ENCODE assay signal across 10 cellular contexts in the genomic region with DNA sequence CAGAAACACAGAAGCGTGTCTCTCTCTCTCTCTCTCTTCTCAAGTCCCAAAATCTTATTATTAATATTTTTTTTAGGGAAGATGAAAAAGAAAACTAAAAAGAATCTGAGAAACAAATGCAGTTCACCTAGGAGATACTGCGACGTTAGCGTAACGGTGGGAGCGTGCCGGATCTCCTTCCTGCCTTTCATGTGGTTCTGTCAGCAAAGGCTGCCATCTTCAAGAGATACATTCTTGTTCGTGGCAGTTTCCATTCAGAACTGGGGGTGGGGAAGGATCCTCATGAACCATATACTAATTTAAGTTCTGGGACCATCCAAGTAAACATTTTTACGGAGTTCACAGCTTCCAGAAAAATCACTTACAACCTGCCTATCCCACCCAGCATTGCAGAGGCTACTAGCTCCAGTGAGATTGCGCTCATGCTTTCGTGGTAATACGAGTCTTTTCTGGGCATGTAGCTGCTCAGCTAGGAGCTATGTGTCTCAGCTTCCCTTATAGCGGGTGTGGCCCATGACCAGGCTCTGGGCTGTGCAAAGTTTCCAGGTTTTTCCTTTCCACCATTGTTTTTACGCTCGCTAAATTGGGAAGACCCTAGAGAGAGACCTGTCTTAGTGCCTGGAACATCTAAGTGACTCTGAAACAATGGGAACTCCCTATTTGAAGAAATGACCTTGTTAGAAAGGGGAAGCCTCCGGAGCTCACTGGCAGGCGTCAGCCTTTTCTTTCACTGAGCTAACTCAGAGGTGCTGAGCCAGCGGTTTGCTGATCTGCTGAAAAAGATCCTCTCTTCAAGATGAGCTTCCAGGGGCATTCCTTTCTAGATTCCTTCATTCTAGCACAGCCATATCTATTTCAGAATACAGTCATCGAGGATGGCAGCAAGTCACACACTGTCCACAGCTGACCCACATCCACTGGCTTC. TPM values are rescaled to one million over a fixed set of nuclear protein-coding genes. Genes with fewer than 3 reads are reported as not detected.
A peak's percentile ranks its signal among the peaks of the same experiment; 100 is the strongest.
DNase-seq lines count a peak whose midpoint lies in the region; ATAC-seq and TF ChIP-seq lines count a peak whose summit lies in the region.
"Had no signal": no experiment of that assay in that cellular context is flagged by ENCODE, and none has a peak within 500 bp of the region (broad histone marks: within the 10 kb centered on the region; RNA-seq: fewer than 3 reads in every experiment).

No MANE protein-coding gene starts in this region.

- H3K27ac ChIP-seq in mesenchymal stem cell (ENCODE audit: low read length, poor library complexity, severe bottlenecking) (no peak overlapping the region), testis (no peak overlapping the region)

- H3K9ac ChIP-seq in mesenchymal stem cell (ENCODE audit: low read length): no peak overlapping the region

- no peak overlapping the region for H3K14ac ChIP-seq in mesenchymal stem cell (ENCODE audit: low read length in 2 of 2)

- H3K9me3 ChIP-seq in mesenchymal stem cell (ENCODE audit: control insufficient read depth, low read length) (no peaks in the 10 kb centered on the region), testis (no peaks in the 10 kb centered on the region)

- peak; percentile 7 for DNase-seq in SKM-1 treated with dmso at 0.1 percent for 144 hours (lab: John Stamatoyannopoulos, UW; ENCODE audit: unreplicated experiment)
- no peak for DNase-seq in SKM-1 (lab: John Stamatoyannopoulos, UW; ENCODE audit: unreplicated experiment)
- DNase-seq in activated gamma-delta T cell treated with anti-CD3 and anti-CD28 coated beads, Interleukin-2, amount 50 U/mL, for 16 hours (ENCODE audit: low read depth): peak; percentile 52
- no peak for DNase-seq in mesenchymal stem cell
- DNase-seq in testis: peak; percentile 56
- no peak for DNase-seq in ACHN
- DNase-seq in NCI-H774 (lab: John Stamatoyannopoulos, UW): no peak
- DNase-seq: glutamatergic neuron had no signal

- no peak overlapping the region for H2BK5ac ChIP-seq in mesenchymal stem cell (ENCODE audit: low read depth, low read length, poor library complexity, severe bottlenecking)

- no peak overlapping the region for H3K4ac ChIP-seq in mesenchymal stem cell (ENCODE audit: low read depth in 1 of 2, low read length in 2 of 2)

- peaks cover 3 to 4% of the 10 kb centered on the region in 2 experiments for H3K27me3 ChIP-seq in mesenchymal stem cell (ENCODE audit: control insufficient read depth in 1 of 2, insufficient read depth in 1 of 2, low read length in 2 of 2)
- H3K27me3 ChIP-seq in testis: no peaks in the 10 kb centered on the region

- no peak overlapping the region for H2BK120ac ChIP-seq in mesenchymal stem cell (ENCODE audit: low read depth, low read length)

- H2AFZ ChIP-seq in mesenchymal stem cell (ENCODE audit: low read depth, low read length): no peak overlapping the region

- TF ChIP-seq CTCF in testis (IDR thresholded peaks at IDR 0.05): no peak

- no peak for ATAC-seq in GM18519 (IDR thresholded peaks at IDR 0.05; ENCODE audit: low FRiP score, unreplicated experiment)

- intact Hi-C loops in testis (cut with DNase I; ENCODE audit: low total_unique reads): no loop called here

- H3K4me3 ChIP-seq in mesenchymal stem cell (ENCODE audit: insufficient read depth in 1 of 2, low read depth in 1 of 2, low read length in 2 of 2): no peak overlapping the region
- peak overlapping the region in 1 of 2 donors; percentile 2 for H3K4me3 ChIP-seq in testis

- peak overlapping the region; percentile 4 for H2BK15ac ChIP-seq in mesenchymal stem cell (ENCODE audit: low read depth, poor library complexity, severe bottlenecking)

- no peak overlapping the region for H2AK5ac ChIP-seq in mesenchymal stem cell (ENCODE audit: low read length, severe bottlenecking)

- no peak overlapping the region for H3K23ac ChIP-seq in mesenchymal stem cell (ENCODE audit: low read length in 2 of 2)

- H4K91ac ChIP-seq in mesenchymal stem cell (ENCODE audit: low read length): peak overlapping the region; percentile 54

- H3K36me3 ChIP-seq in mesenchymal stem cell (ENCODE audit: control insufficient read depth in 1 of 2, insufficient read depth in 2 of 2, low read depth in 1 of 2, low read length in 2 of 2) (no peaks in the 10 kb centered on the region), testis (ENCODE audit: low read depth, missing control alignments) (no peaks in the 10 kb centered on the region)

- in situ Hi-C loops in ACHN (cut with HindIII; ENCODE audit: low pct_ligation_motif_present, low pct_unique_long_range_greater_than_20kb, low sequenced_read_pairs): no loop called here

- H3K18ac ChIP-seq in mesenchymal stem cell (ENCODE audit: low read depth in 1 of 2, low read length in 2 of 2): no peak overlapping the region

- H3K4me1 ChIP-seq in mesenchymal stem cell (ENCODE audit: control insufficient read depth, insufficient read depth, low read depth, low read length) (peaks cover 1% of the 10 kb centered on the region), testis (no peaks in the 10 kb centered on the region)

- TF ChIP-seq POLR2A in testis (IDR thresholded peaks at IDR 0.05): no peak

- no peak overlapping the region for H2BK12ac ChIP-seq in mesenchymal stem cell (ENCODE audit: low read length in 2 of 2)

- H3K79me1 ChIP-seq in mesenchymal stem cell (replicated peaks; ENCODE audit: low read length, poor library complexity, severe bottlenecking): no peaks in the 10 kb centered on the region

- H4K8ac ChIP-seq in mesenchymal stem cell (ENCODE audit: low read length): no peak overlapping the region

- WGBS in mesenchymal stem cell: 82% methylated on average over 18 of the region's 19 CpGs
- 34 to 59% methylated on average over 19 of the region's 19 CpGs for WGBS in testis, 2 donors

- no peak overlapping the region for H3K4me2 ChIP-seq in mesenchymal stem cell (ENCODE audit: low read length, poor library complexity, severe bottlenecking)

RNA-seq across cellular contexts. Expression of gene SLAMF1, which starts 17.3 kb away (rescaled TPM):
- 0.12 TPM for polyA plus RNA-seq in mesenchymal stem cell (2013, experiment 1 of 2)
- polyA plus RNA-seq in mesenchymal stem cell (2013, experiment 2 of 2): 0.15 TPM
- total RNA-seq in testis: under 1 TPM; 0.47 to 0.50 TPM
- 0.75 TPM for polyA plus RNA-seq in testis (ENCODE audit: insufficient read depth, low read depth, low replicate concordance)

RNA-seq across cellular contexts. Expression of gene CD84, which starts 50.3 kb away (rescaled TPM):
- not detected for polyA plus RNA-seq in mesenchymal stem cell (2013, experiment 1 of 2)
- polyA plus RNA-seq in mesenchymal stem cell (2013, experiment 2 of 2): not detected
- total RNA-seq in testis: 1 to 10 TPM; 6.4 to 6.9 TPM
- 7.7 TPM for polyA plus RNA-seq in testis (ENCODE audit: insufficient read depth, low read depth, low replicate concordance)
- total RNA-seq: A172 had no signal

Comparison
In these comparisons a context has a peak if more than half of its experiments do, and no peak if none do; other contexts are left out.
1. DNase-seq: peak in SKM-1 treated with dmso at 0.1 percent for 144 hours (single experiment), activated gamma-delta T cell treated with anti-CD3 and anti-CD28 coated beads, Interleukin-2, amount 50 U/mL, for 16 hours (single experiment) and testis (single experiment); none in SKM-1 (single experiment), mesenchymal stem cell (single experiment), ACHN (single experiment) and NCI-H774 (single experiment).